In genomic region chrX:132267392-132267791, GRCh38 we compare ENCODE assay signal across 20 cellular contexts.
"Had no signal": no experiment of that assay in that cellular context is flagged by ENCODE, and none has a peak within 500 bp of the region (broad histone marks: within the 10 kb centered on the region; RNA-seq: fewer than 3 reads in every experiment).

No MANE protein-coding gene starts in this region.

- H3K4me3 Mint-ChIP-seq: naive B cell; nephron; stimulated activated memory B cell treated with anti-CD40 and anti-IgM and Interleukin-4, amounts not matched to agents 10 μg/mL and 1 μg/mL and 100 μg/mL, for 72 hours; stimulated activated naive CD8-positive, alpha-beta T cell treated with anti-CD3 and anti-CD28 coated beads, Interleukin-15, Interleukin-2, amounts not matched to agents 100 ng/mL and 50 ng/mL, for 24 hours had no signal

- ATAC-seq: left cardiac atrium; left ventricle myocardium superior; right cardiac atrium; stimulated activated memory B cell treated with anti-CD40 and anti-IgM and Interleukin-4, amounts not matched to agents 10 μg/mL and 1 μg/mL and 100 μg/mL, for 72 hours; upper lobe of right lung had no signal

- H3K36me3 Mint-ChIP-seq: naive B cell had no signal

- H3K4me1 Mint-ChIP-seq: naive B cell; stimulated activated memory B cell treated with anti-CD40 and anti-IgM and Interleukin-4, amounts not matched to agents 10 μg/mL and 1 μg/mL and 100 μg/mL, for 72 hours had no signal

- DNase-seq: cortex of kidney; dorsolateral prefrontal cortex; effector CD8-positive, alpha-beta T cell; foreskin melanocyte; head of caudate nucleus; kidney; left cardiac atrium; left ventricle myocardium superior; mesendoderm; naive B cell; occipital lobe; pancreas; right cardiac atrium; stimulated activated CD4-positive, alpha-beta T cell treated with anti-CD3 and anti-CD28 coated beads, Interleukin-4, amount 100 ng/mL, for 24 hours; tibial artery; upper lobe of right lung had no signal

- H3K27me3 Mint-ChIP-seq: naive B cell; progenitor cell of endocrine pancreas; stimulated activated memory B cell treated with anti-CD40 and anti-IgM and Interleukin-4, amounts not matched to agents 10 μg/mL and 1 μg/mL and 100 μg/mL, for 72 hours; stimulated activated naive CD8-positive, alpha-beta T cell treated with anti-CD3 and anti-CD28 coated beads, Interleukin-15, Interleukin-2, amounts not matched to agents 100 ng/mL and 50 ng/mL, for 24 hours had no signal

- H3K27ac Mint-ChIP-seq: naive B cell; nephron; progenitor cell of endocrine pancreas; stimulated activated memory B cell treated with anti-CD40 and anti-IgM and Interleukin-4, amounts not matched to agents 10 μg/mL and 1 μg/mL and 100 μg/mL, for 72 hours; stimulated activated naive CD8-positive, alpha-beta T cell treated with anti-CD3 and anti-CD28 coated beads, Interleukin-15, Interleukin-2, amounts not matched to agents 100 ng/mL and 50 ng/mL, for 24 hours had no signal

- H3K9me3 Mint-ChIP-seq: stimulated activated memory B cell treated with anti-CD40 and anti-IgM and Interleukin-4, amounts not matched to agents 10 μg/mL and 1 μg/mL and 100 μg/mL, for 72 hours; stimulated activated naive CD8-positive, alpha-beta T cell treated with anti-CD3 and anti-CD28 coated beads, Interleukin-15, Interleukin-2, amounts not matched to agents 100 ng/mL and 50 ng/mL, for 24 hours had no signal
